9 cellular contexts compared by ENCODE assay signal in genomic region chr9:112112941-112113399, GRCh38.
DNase-seq lines count a peak whose midpoint lies in the region; ATAC-seq and TF ChIP-seq lines count a peak whose summit lies in the region.
"Had no signal": no experiment of that assay in that cellular context is flagged by ENCODE, and none has a peak within 500 bp of the region (broad histone marks: within the 10 kb centered on the region; RNA-seq: fewer than 3 reads in every experiment).

No MANE protein-coding gene starts in this region.

- H3K4me1 ChIP-seq in SJSA1 (replicated peaks) (peaks cover 16% of the 10 kb centered on the region), smooth muscle cell (ENCODE audit: low read depth) (no peaks in the 10 kb centered on the region), gastroesophageal sphincter (no peaks in the 10 kb centered on the region), sigmoid colon (no peaks in the 10 kb centered on the region)

- no peak overlapping the region for H2AFZ ChIP-seq in smooth muscle cell (ENCODE audit: low read depth)

- H3K4me2 ChIP-seq in smooth muscle cell = peak overlapping the region; percentile 7

- no peaks in the 10 kb centered on the region for H3K79me2 ChIP-seq in smooth muscle cell (ENCODE audit: low read depth)

- H3K27me3 ChIP-seq in SJSA1 (replicated peaks) = no peaks in the 10 kb centered on the region
- H3K27me3 ChIP-seq in smooth muscle cell (ENCODE audit: low read depth) = no peaks in the 10 kb centered on the region
- H3K27me3 ChIP-seq in gastroesophageal sphincter = no peaks in the 10 kb centered on the region
- no peaks in the 10 kb centered on the region for H3K27me3 ChIP-seq in sigmoid colon

- peaks cover 7% of the 10 kb centered on the region for H3F3A ChIP-seq in smooth muscle cell (ENCODE audit: low read depth)

- TF ChIP-seq POLR2A in gastroesophageal sphincter (IDR thresholded peaks at IDR 0.05) (no peak), sigmoid colon (IDR thresholded peaks at IDR 0.05) (no peak)

- H3K9ac ChIP-seq in smooth muscle cell (ENCODE audit: low read depth) = peak overlapping the region; percentile 36

- DNase-seq in AG09309 (ENCODE audit: low read depth) (no peak), SJSA1 (ENCODE audit: low read depth in 1 of 2, low spot score in 2 of 2) (no peak), epithelial cell of esophagus (ENCODE audit: low read depth) (peak; percentile 82), smooth muscle cell (lab: John Stamatoyannopoulos, UW; ENCODE audit: unreplicated experiment) (no peak), sigmoid colon (no peak), middle frontal gyrus (ENCODE audit: extremely low spot score, low spot score) (no peak)

- intact Hi-C loops in sigmoid colon (cut with DNase I) = no loop called here

- TF ChIP-seq EP300 in gastroesophageal sphincter (IDR thresholded peaks at IDR 0.05) (no peak), sigmoid colon (IDR thresholded peaks at IDR 0.05) (no peak)

- WGBS in smooth muscle cell (ENCODE audit: low lambda C conversion rate) = 75% methylated on average over 1 of the region's 1 CpG
- WGBS in gastroesophageal sphincter (ENCODE audit: low coverage in 1 of 2), 2 donors = 80% methylated on average over 1 of the region's 1 CpG; no CpG with 5 or more reads in 1 of the 2 donors
- 48 to 74% methylated on average over 1 of the region's 1 CpG for WGBS in sigmoid colon, 2 donors

- peak; percentile 43 for TF ChIP-seq CTCF in AG09309 (IDR thresholded peaks at IDR 0.05; ENCODE audit: control insufficient read depth, insufficient read depth, low read depth, low read length, missing control alignments)
- TF ChIP-seq CTCF in GM12874 (IDR thresholded peaks at IDR 0.05; ENCODE audit: insufficient read depth, low read depth, low read length) = peak; percentile 42; the same call in 1 of the 2 replicates
- TF ChIP-seq CTCF in epithelial cell of esophagus (IDR thresholded peaks at IDR 0.05; ENCODE audit: insufficient read depth, low read depth, low read length, missing control alignments) = peak; percentile 87
- TF ChIP-seq CTCF in smooth muscle cell (IDR thresholded peaks at IDR 0.05; ENCODE audit: borderline replicate concordance, insufficient read depth, poor library complexity, severe bottlenecking) = peak; percentile 23
- TF ChIP-seq CTCF in gastroesophageal sphincter (IDR thresholded peaks at IDR 0.05) = peak in 1 of 4 experiments; percentile 15
- TF ChIP-seq CTCF in sigmoid colon (IDR thresholded peaks at IDR 0.05) = peak in 1 of 4 experiments; percentile 16

- H3K4me3 ChIP-seq in AG09309 (ENCODE audit: control insufficient read depth, low read depth, low read length) = no peak overlapping the region
- no peak overlapping the region for H3K4me3 ChIP-seq in SJSA1
- H3K4me3 ChIP-seq in epithelial cell of esophagus (ENCODE audit: low read length) = no peak overlapping the region
- no peak overlapping the region for H3K4me3 ChIP-seq in smooth muscle cell
- no peak overlapping the region for H3K4me3 ChIP-seq in gastroesophageal sphincter
- H3K4me3 ChIP-seq in sigmoid colon = no peak overlapping the region

- H3K36me3 ChIP-seq in SJSA1 (peaks cover 20% of the 10 kb centered on the region), smooth muscle cell (ENCODE audit: low read depth) (no peaks in the 10 kb centered on the region), gastroesophageal sphincter (peaks cover 0 to 5% of the 10 kb centered on the region in 2 donors), sigmoid colon (no peaks in the 10 kb centered on the region)

- H3K27ac ChIP-seq in SJSA1 = peak overlapping the region; percentile 42
- peak overlapping the region; percentile 91 for H3K27ac ChIP-seq in smooth muscle cell (ENCODE audit: low read depth)
- no peak overlapping the region for H3K27ac ChIP-seq in gastroesophageal sphincter
- no peak overlapping the region for H3K27ac ChIP-seq in sigmoid colon
- H3K27ac ChIP-seq: HL-60 had no signal

- ATAC-seq in gastroesophageal sphincter = no peak

- H3K9me3 ChIP-seq in SJSA1 (replicated peaks) = no peaks in the 10 kb centered on the region
- H3K9me3 ChIP-seq in smooth muscle cell (replicated peaks; ENCODE audit: low read depth) = no peaks in the 10 kb centered on the region
- H3K9me3 ChIP-seq in gastroesophageal sphincter = no peaks in the 10 kb centered on the region
- no peaks in the 10 kb centered on the region for H3K9me3 ChIP-seq in sigmoid colon

- H4K20me1 ChIP-seq in smooth muscle cell (ENCODE audit: low read depth) = no peaks in the 10 kb centered on the region

Comparison
In these comparisons a context has a peak if more than half of its experiments do, and no peak if none do; other contexts are left out.
1. H3K27ac ChIP-seq: peak in SJSA1 (single experiment) and smooth muscle cell (single experiment); none in gastroesophageal sphincter (0 of 4) and sigmoid colon (0 of 4).